8 cellular contexts compared by ENCODE assay signal in genomic region chr14:20332946-20333782, GRCh38. TPM values are rescaled to one million over a fixed set of nuclear protein-coding genes. Genes with fewer than 3 reads are reported as not detected.
DNase-seq lines count a peak whose midpoint lies in the region; ATAC-seq and TF ChIP-seq lines count a peak whose summit lies in the region.

TSS of gene CCNB1IP1 (minus strand) at chr14:20333279. CDS start at chr14:20316523, 16,756 bp downstream.

- POLR2A ChIA-PET in BJ (lab: Charles Lee) = interaction anchor here (0.6 kb wide), 1 partner anchor 10 kb away, joined by 3 read pairs; the partner anchor contains the start of gene PARP2

- H3K4me1 ChIP-seq in spleen = peaks cover 8 to 49% (median 28%) of the 10 kb centered on the region in 6 donors

- H3K27me3 ChIP-seq in BJ (ENCODE audit: control insufficient read depth, insufficient read depth, low read length) (no peaks in the 10 kb centered on the region), spleen (replicated peaks in 1 of 7) (no peaks in the 10 kb centered on the region)

- H3K4me3 ChIP-seq in BJ (ENCODE audit: low read depth, low read length) (peak within 1 kb of the TSS; percentile 66), choroid plexus epithelial cell (ENCODE audit: low read depth, low read length) (peak within 1 kb of the TSS; percentile 73), spleen (peak within 1 kb of the TSS; percentile 63 to 80 (median 74))

- TF ChIP-seq POLR2A in GM18951 (IDR thresholded peaks at IDR 0.05; ENCODE audit: extremely low read depth, insufficient read depth, insufficient read length) (peak; percentile 63), spleen (IDR thresholded peaks at IDR 0.05) (no peak)

- H3K9me3 ChIP-seq in spleen = no peaks in the 10 kb centered on the region

- no peak for TF ChIP-seq CTCF in BJ (IDR thresholded peaks at IDR 0.05; ENCODE audit: insufficient read depth, low read depth, low read length)
- TF ChIP-seq CTCF in VCaP (conservative IDR thresholded peaks at IDR 0.05) = no peak
- no peak for TF ChIP-seq CTCF in choroid plexus epithelial cell (conservative IDR thresholded peaks at IDR 0.05; ENCODE audit: low read depth, low read length)
- peak in 1 of 11 experiments; percentile 13 for TF ChIP-seq CTCF in spleen (IDR thresholded peaks at IDR 0.05 in 8 of 11, conservative IDR thresholded peaks at IDR 0.05 in 3 of 11)

- no peaks in the 10 kb centered on the region for H3K36me3 ChIP-seq in BJ (ENCODE audit: control insufficient read depth, insufficient read depth, low read length)
- H3K36me3 ChIP-seq in spleen = peaks cover 0 to 12% (median 0%) of the 10 kb centered on the region in 6 donors

- peak; percentile 73 for DNase-seq in BJ (ENCODE audit: low read depth)
- peak; percentile 86 for DNase-seq in NCI-H2196 (lab: John Stamatoyannopoulos, UW; ENCODE audit: unreplicated experiment)
- DNase-seq in choroid plexus epithelial cell (ENCODE audit: low read depth) = peak; percentile 94
- peak; percentile 84 for DNase-seq in islet precursor cell
- no peak for DNase-seq in spleen

- WGBS in spleen, 5 donors = 2 to 3% (median 3%) methylated on average over 17 of the region's 17 CpGs

- intact Hi-C loops in spleen (cut with DNase I; ENCODE audit: low total_unique reads) = no loop called here

- CTCF ChIA-PET in BJ (lab: Yijun Ruan, JAX) = interaction anchor here (0.8 to 3.3 kb wide), 6 partner anchors 9 to 348 kb away, joined by 3 to 25 read pairs (median 6); partner anchors contain the start of gene PARP2

- H3K27ac ChIP-seq in VCaP = peak within 1 kb of the TSS; percentile 82
- H3K27ac ChIP-seq in spleen = peak within 1 kb of the TSS; percentile 64 to 87 (median 84)

- peak; percentile 94 for ATAC-seq in HG03159 (IDR thresholded peaks at IDR 0.05; ENCODE audit: unreplicated experiment)

- in situ Hi-C loops in GM18951 (cut with MboI; ENCODE audit: low sequenced_read_pairs, unreplicated experiment) = loop anchor here (5.0 to 10.0 kb wide), 2 partner anchors 279 to 352 kb away; partner anchors contain the start of genes ANG and RNASE4

RNA-seq across cellular contexts. Expression of gene CCNB1IP1, which starts in this region (rescaled TPM):
- polyA plus RNA-seq in BJ (2011; rRNA removed) (41.0 and 69.8 TPM in 2 replicates), spleen (10 to 100 TPM; 30.4 to 49.1 (median 43.6) TPM)
- polyA minus RNA-seq in BJ (2011; rRNA and poly(A)+ RNA removed) = 14.4 and 18.8 TPM in 2 replicates
- 10 to 100 TPM; 21.1 to 32.8 (median 27.9) TPM for total RNA-seq in spleen
